Comparison of ENCODE assay signal across 15 cellular contexts in the genomic region with DNA sequence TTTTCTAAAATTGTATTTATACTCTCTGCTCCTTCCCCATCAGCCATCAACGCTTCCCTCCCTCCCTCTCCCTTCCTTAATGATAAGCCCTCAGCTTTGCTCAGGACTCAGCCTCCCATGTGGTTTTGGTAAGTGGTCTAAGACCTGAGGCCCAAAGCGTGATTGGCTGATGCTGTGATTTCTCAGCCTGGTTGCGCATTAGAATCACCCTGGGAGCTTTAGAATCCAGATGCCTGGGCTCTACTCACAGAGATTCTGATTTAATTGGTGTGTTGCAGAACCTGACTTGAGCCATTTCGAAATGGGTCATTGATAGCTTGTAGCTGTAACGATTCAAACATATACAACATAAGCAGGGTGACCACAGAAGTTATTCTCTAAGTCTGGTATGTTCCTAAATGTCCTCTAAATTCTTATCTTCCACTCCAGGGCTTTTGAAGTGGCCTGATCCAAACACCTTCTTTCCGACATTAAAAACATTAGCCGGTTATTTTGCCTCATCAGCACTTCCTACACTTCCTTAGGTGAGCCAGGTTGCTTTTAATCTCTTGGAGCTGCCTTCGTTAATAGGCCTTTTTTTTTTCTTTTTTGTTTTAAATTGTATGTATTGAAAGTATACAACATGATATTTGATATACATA.
"Had no signal": no experiment of that assay in that cellular context is flagged by ENCODE, and none has a peak within 500 bp of the region (broad histone marks: within the 10 kb centered on the region; RNA-seq: fewer than 3 reads in every experiment).

No MANE protein-coding gene starts in this region.

- DNase-seq: activated B cell treated with CpG ODN at 0.5 μM for 24 hours; activated CD4-positive, alpha-beta T cell treated with anti-CD3 and anti-CD28 coated beads, Interleukin-2, amount 10 ng/mL, durations not matched to agents 7 days and 5 days; activated effector memory CD4-positive, alpha-beta T cell treated with Interleukin-2 at 50 U/mL for 16 hours; central memory CD4-positive, alpha-beta T cell; effector CD4-positive, alpha-beta T cell; hypothalamus; immature natural killer cell; nephron progenitor cell; ovary; retina; stimulated activated CD4-positive, alpha-beta T cell treated with anti-CD3 and anti-CD28 coated beads, Interleukin-15, amount 100 ng/mL, for 24 hours; T-helper 17 cell had no signal

- H3K27ac ChIP-seq: coronary artery, ovary, tibial nerve had no signal

- H3K9me3 ChIP-seq: ovary, tibial nerve had no signal

- H3K4me3 Mint-ChIP-seq: activated B cell treated with CpG ODN at 0.5 μM for 24 hours; activated CD4-positive, alpha-beta T cell treated with anti-CD3 and anti-CD28 coated beads, Interleukin-2, amount 10 ng/mL, durations not matched to agents 7 days and 5 days; activated naive CD4-positive, alpha-beta T cell treated with anti-CD3 and anti-CD28 coated beads, Interleukin-2, amount 50 U/mL, for 24 hours; immature natural killer cell; nephron progenitor cell; T-helper 17 cell had no signal

- ATAC-seq: T-helper 17 cell had no signal

- H3K36me3 ChIP-seq: ovary, tibial nerve had no signal

- H3K36me3 Mint-ChIP-seq: activated naive CD4-positive, alpha-beta T cell treated with anti-CD3 and anti-CD28 coated beads, Interleukin-2, amount 50 U/mL, for 24 hours; immature natural killer cell had no signal

- H3K27ac Mint-ChIP-seq: activated CD4-positive, alpha-beta T cell treated with anti-CD3 and anti-CD28 coated beads, Interleukin-2, amount 10 ng/mL, durations not matched to agents 7 days and 5 days; activated naive CD4-positive, alpha-beta T cell treated with anti-CD3 and anti-CD28 coated beads, Interleukin-2, amount 50 U/mL, for 24 hours; immature natural killer cell; nephron progenitor cell had no signal

- H3K27me3 Mint-ChIP-seq: activated B cell treated with CpG ODN at 0.5 μM for 24 hours; activated CD4-positive, alpha-beta T cell treated with anti-CD3 and anti-CD28 coated beads, Interleukin-2, amount 10 ng/mL, durations not matched to agents 7 days and 5 days; activated naive CD4-positive, alpha-beta T cell treated with anti-CD3 and anti-CD28 coated beads, Interleukin-2, amount 50 U/mL, for 24 hours; T-helper 17 cell had no signal

- H3K9me3 Mint-ChIP-seq: activated B cell treated with CpG ODN at 0.5 μM for 24 hours; activated CD4-positive, alpha-beta T cell treated with anti-CD3 and anti-CD28 coated beads, Interleukin-2, amount 10 ng/mL, durations not matched to agents 7 days and 5 days; activated naive CD4-positive, alpha-beta T cell treated with anti-CD3 and anti-CD28 coated beads, Interleukin-2, amount 50 U/mL, for 24 hours; immature natural killer cell; nephron progenitor cell had no signal

- H3K4me3 ChIP-seq: coronary artery, ovary, tibial nerve had no signal

- H3K27me3 ChIP-seq: ovary, tibial nerve had no signal
